ENCODE assay signal across 20 cellular contexts in the genomic region with DNA sequence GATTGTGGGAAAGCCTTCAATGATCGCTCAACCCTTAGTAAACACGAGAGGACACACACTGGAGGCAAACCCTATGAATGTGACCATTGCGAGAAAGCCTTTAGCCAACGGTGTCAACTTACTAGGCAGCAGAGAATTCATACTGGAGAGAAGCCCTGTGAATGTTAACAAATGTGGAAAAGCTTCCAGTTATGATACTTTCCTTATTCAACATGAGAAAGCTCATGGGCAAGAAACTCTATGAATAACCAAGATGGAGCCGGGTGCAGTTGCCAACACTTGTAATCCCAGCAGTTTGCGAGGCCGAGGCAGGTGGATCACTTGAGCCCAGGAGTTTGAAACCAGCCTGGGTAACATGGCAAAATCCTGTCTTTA. TPM values are rescaled to one million over a fixed set of nuclear protein-coding genes. Genes with fewer than 3 reads are reported as not detected.
A peak's percentile ranks its signal among the peaks of the same experiment; 100 is the strongest.
DNase-seq lines count a peak whose midpoint lies in the region; ATAC-seq and TF ChIP-seq lines count a peak whose summit lies in the region.
"Had no signal": no experiment of that assay in that cellular context is flagged by ENCODE, and none has a peak within 500 bp of the region (broad histone marks: within the 10 kb centered on the region; RNA-seq: fewer than 3 reads in every experiment).

No MANE protein-coding gene starts in this region.

- peaks cover 17% of the 10 kb centered on the region for H3K9me3 Mint-ChIP-seq in CD8-positive, alpha-beta T cell

- H3K27me3 Mint-ChIP-seq in CD8-positive, alpha-beta T cell (ENCODE audit: low read depth) = no peaks in the 10 kb centered on the region
- H3K27me3 Mint-ChIP-seq: activated naive CD8-positive, alpha-beta T cell treated with anti-CD3 and anti-CD28 coated beads for 36 hours; naive B cell had no signal

- H3K36me3 Mint-ChIP-seq in CD8-positive, alpha-beta T cell = peaks cover 72% of the 10 kb centered on the region

- DNase-seq in CD8-positive, alpha-beta T cell = no peak
- DNase-seq in PC-3 = no peak
- no peak for DNase-seq in psoas muscle
- DNase-seq in foreskin fibroblast = no peak
- DNase-seq in NK-92 treated with Interleukin-12 subunit alpha and Interleukin-12 subunit beta, amount 100 ng/mL, for 24 hours (lab: John Stamatoyannopoulos, UW) = no peak
- no peak for DNase-seq in stimulated activated CD4-positive, alpha-beta T cell treated with anti-CD3 and anti-CD28 coated beads, Interleukin-2, amount 100 ng/mL, for 24 hours
- DNase-seq: activated naive CD8-positive, alpha-beta T cell treated with anti-CD3 and anti-CD28 coated beads for 36 hours; immature natural killer cell; naive B cell; NCI-H1436 treated with DMSO at 0.1 percent for 48 hours; NCI-H748 treated with DMSO at 0.1 percent for 48 hours; ovary; SHP77 treated with DMSO at 0.1 percent for 48 hours; sigmoid colon; stimulated activated naive CD4-positive, alpha-beta T cell treated with Interleukin-2 at 50 U/mL for 16 hours; transverse colon had no signal

- no peak overlapping the region for H3K4me2 ChIP-seq in PC-3 (ENCODE audit: low read length)

- POLR2A ChIA-PET in CD8-positive, alpha-beta T cell (lab: Charles Lee) = interaction anchor here (1.5 kb wide), 1 partner anchor 80 kb away, joined by 5 read pairs; the partner anchor contains the start of gene ZNF274
- POLR2A ChIA-PET in PC-3 (lab: Charles Lee; ENCODE audit: unreplicated experiment) = no interaction called here

- H3K79me2 ChIP-seq in PC-3 (ENCODE audit: low read length) = no peaks in the 10 kb centered on the region

- BruUV-seq in PC-3 (replicated peaks; lab: Mats Ljungman, UMichigan) = TSS peak; percentile 23

- peak overlapping the region; percentile 24 for H3K4me3 ChIP-seq in CD8-positive, alpha-beta T cell (ENCODE audit: low read depth, low read length)
- H3K4me3 ChIP-seq in PC-3 (ENCODE audit: low read length) (peak overlapping the region; percentile 29; the same call in 1 of the 2 replicates), iPS-18a (ENCODE audit: low read length) (peak overlapping the region; percentile 31), skeletal muscle tissue (ENCODE audit: low read length in 3 of 3) (peak overlapping the region; percentile 42 to 60 (median 58)), psoas muscle (no peak overlapping the region), foreskin fibroblast (ENCODE audit: low read depth in 1 of 2, low read length in 2 of 2) (no peak overlapping the region)
- H3K4me3 ChIP-seq: HAP-1, lung, ovary, sigmoid colon, transverse colon had no signal

- TF ChIP-seq CTCF in CD8-positive, alpha-beta T cell (IDR thresholded peaks at IDR 0.05) = no peak
- TF ChIP-seq CTCF in PC-3 (conservative IDR thresholded peaks at IDR 0.05; ENCODE audit: low read depth, low read length) (no peak), psoas muscle (IDR thresholded peaks at IDR 0.05) (no peak), foreskin fibroblast (IDR thresholded peaks at IDR 0.05; ENCODE audit: low read depth, low read length) (no peak)

- no peaks in the 10 kb centered on the region for H3K4me1 ChIP-seq in CD8-positive, alpha-beta T cell (ENCODE audit: insufficient read depth, low read length)
- no peaks in the 10 kb centered on the region for H3K4me1 ChIP-seq in PC-3 (ENCODE audit: insufficient read depth, low read length)
- no peaks in the 10 kb centered on the region for H3K4me1 ChIP-seq in iPS-18a (ENCODE audit: control insufficient read depth, low read depth, low read length)
- H3K4me1 ChIP-seq in skeletal muscle tissue (ENCODE audit: control insufficient read depth in 3 of 3, insufficient read depth in 3 of 3, low read length in 3 of 3) = no peaks in the 10 kb centered on the region
- H3K4me1 ChIP-seq in psoas muscle = no peaks in the 10 kb centered on the region
- H3K4me1 ChIP-seq: HAP-1, sigmoid colon, transverse colon had no signal

- no peak overlapping the region for H3K27ac ChIP-seq in CD8-positive, alpha-beta T cell (ENCODE audit: low read depth, low read length)
- H3K27ac ChIP-seq in PC-3 (ENCODE audit: low read length) = no peak overlapping the region
- no peak overlapping the region for H3K27ac ChIP-seq in iPS-18a (ENCODE audit: low read length)
- no peak overlapping the region for H3K27ac ChIP-seq in skeletal muscle tissue (ENCODE audit: low read depth, low read length)
- no peak overlapping the region for H3K27ac ChIP-seq in psoas muscle
- H3K27ac ChIP-seq: ovary, sigmoid colon, transverse colon had no signal

- H3F3A ChIP-seq in PC-3 (ENCODE audit: low read length, unreplicated experiment) = no peaks in the 10 kb centered on the region

- intact Hi-C loops in CD8-positive, alpha-beta T cell (cut with DNase I, micrococcal nuclease) = loop anchor here in 1 of 2 experiments (5.0 kb wide), 1 partner anchor 66 kb away; no protein-coding TSS in a partner anchor
- intact Hi-C loops in PC-3 (cut with micrococcal nuclease) (no loop called here), psoas muscle (cut with DNase I) (no loop called here)

- H3K9ac ChIP-seq in PC-3 (ENCODE audit: low read length) = no peak overlapping the region
- no peak overlapping the region for H3K9ac ChIP-seq in iPS-18a (ENCODE audit: low read length)
- no peak overlapping the region for H3K9ac ChIP-seq in skeletal muscle tissue (ENCODE audit: low read depth in 1 of 3, low read length in 3 of 3)

- no peak for ATAC-seq in CD8-positive, alpha-beta T cell
- no peak for ATAC-seq in PC-3
- no peak for ATAC-seq in psoas muscle

- H3K4me3 Mint-ChIP-seq in CD8-positive, alpha-beta T cell = no peak overlapping the region
- H3K4me3 Mint-ChIP-seq: activated naive CD8-positive, alpha-beta T cell treated with anti-CD3 and anti-CD28 coated beads for 36 hours had no signal

- peaks cover 64% of the 10 kb centered on the region for H3K9me3 ChIP-seq in CD8-positive, alpha-beta T cell (ENCODE audit: low read length)
- peaks cover 83% of the 10 kb centered on the region for H3K9me3 ChIP-seq in PC-3 (ENCODE audit: low read length)
- H3K9me3 ChIP-seq in iPS-18a (ENCODE audit: control insufficient read depth, low read depth, low read length) = peaks cover 88% of the 10 kb centered on the region
- H3K9me3 ChIP-seq in skeletal muscle tissue (ENCODE audit: control insufficient read depth in 3 of 3, low read length in 3 of 3) = peaks cover 60 to 69% (median 67%) of the 10 kb centered on the region in 3 donors
- H3K9me3 ChIP-seq in psoas muscle = peaks cover 96% of the 10 kb centered on the region

- WGBS in psoas muscle, 3 donors = 97 to 99% (median 97%) methylated on average over 7 of the region's 7 CpGs

- no peaks in the 10 kb centered on the region for H4K20me1 ChIP-seq in PC-3 (ENCODE audit: low read length)

- H3K27ac Mint-ChIP-seq in CD8-positive, alpha-beta T cell = no peak overlapping the region
- H3K27ac Mint-ChIP-seq: activated naive CD8-positive, alpha-beta T cell treated with anti-CD3 and anti-CD28 coated beads for 36 hours; immature natural killer cell had no signal

- H3K36me3 ChIP-seq in CD8-positive, alpha-beta T cell (ENCODE audit: insufficient read depth, low read length) = peaks cover 29% of the 10 kb centered on the region
- H3K36me3 ChIP-seq in PC-3 (ENCODE audit: low read depth, low read length) = peaks cover 88% of the 10 kb centered on the region
- H3K36me3 ChIP-seq in iPS-18a (ENCODE audit: control insufficient read depth, low read depth, low read length) = peaks cover 53% of the 10 kb centered on the region
- peaks cover 55 to 69% (median 57%) of the 10 kb centered on the region in 3 donors for H3K36me3 ChIP-seq in skeletal muscle tissue (ENCODE audit: control insufficient read depth in 3 of 3, insufficient read depth in 3 of 3, low read length in 3 of 3)
- H3K36me3 ChIP-seq in psoas muscle (ENCODE audit: insufficient read depth in 1 of 2, low read depth in 1 of 2) = peaks cover 29 to 43% of the 10 kb centered on the region in 2 donors
- H3K36me3 ChIP-seq: HAP-1 had no signal

- no peaks in the 10 kb centered on the region for H3K9me2 ChIP-seq in PC-3 (replicated peaks; ENCODE audit: low read length)

- H3K4me1 Mint-ChIP-seq in CD8-positive, alpha-beta T cell (ENCODE audit: low read depth) = no peaks in the 10 kb centered on the region
- H3K4me1 Mint-ChIP-seq: activated naive CD8-positive, alpha-beta T cell treated with anti-CD3 and anti-CD28 coated beads for 36 hours had no signal

- no peak overlapping the region for H2AFZ ChIP-seq in PC-3 (ENCODE audit: low read length)

- no peaks in the 10 kb centered on the region for H3K27me3 ChIP-seq in CD8-positive, alpha-beta T cell (ENCODE audit: insufficient read depth, low read length)
- H3K27me3 ChIP-seq in PC-3 (ENCODE audit: low read length) = no peaks in the 10 kb centered on the region
- H3K27me3 ChIP-seq in iPS-18a (ENCODE audit: control insufficient read depth, insufficient read depth, low read length) = no peaks in the 10 kb centered on the region
- no peaks in the 10 kb centered on the region for H3K27me3 ChIP-seq in skeletal muscle tissue (ENCODE audit: control insufficient read depth in 3 of 3, insufficient read depth in 3 of 3, low read length in 3 of 3)
- no peaks in the 10 kb centered on the region for H3K27me3 ChIP-seq in psoas muscle (ENCODE audit: insufficient read depth in 3 of 3, low read length in 2 of 3)
- H3K27me3 ChIP-seq: ovary, sigmoid colon, transverse colon had no signal

- CTCF ChIA-PET in CD8-positive, alpha-beta T cell (lab: Charles Lee) = no interaction called here
- CTCF ChIA-PET in PC-3 (lab: Charles Lee) = no interaction called here

RNA-seq across cellular contexts. Expression of gene ZNF8, which starts 15.8 kb away (rescaled TPM):
- 1 to 10 TPM; 9.2 to 9.5 TPM for total RNA-seq in CD8-positive, alpha-beta T cell
- total RNA-seq in PC-3 (2014; rRNA removed) (7.3 and 7.9 TPM in 2 replicates), skeletal muscle tissue (6.3 TPM), psoas muscle (1 to 10 TPM; 1.5 to 2.5 (median 2.0) TPM)
- polyA plus RNA-seq in psoas muscle = 1 to 10 TPM in 1 of 3 donors, under 1 TPM in 2; 0.35 to 1.3 (median 0.86) TPM

RNA-seq across cellular contexts. Expression of gene ZNF544, which starts 34.2 kb away (rescaled TPM):
- total RNA-seq in CD8-positive, alpha-beta T cell = 10 to 100 TPM in 1 of 2 experiments, 1 to 10 TPM in 1; 9.5 to 12.5 TPM
- 73.7 and 115 TPM in 2 replicates for total RNA-seq in PC-3 (2014; rRNA removed)
- 26.1 TPM for total RNA-seq in skeletal muscle tissue
- total RNA-seq in psoas muscle = 10 to 100 TPM in 1 of 4 donors, 1 to 10 TPM in 3; 2.4 to 15.3 (median 5.1) TPM
- polyA plus RNA-seq in psoas muscle = 1 to 10 TPM; 3.8 to 8.1 (median 7.8) TPM

RNA-seq across cellular contexts. Expression of gene ERVK3-1, which starts 42.3 kb away (rescaled TPM):
- 100 to 1,000 TPM; 174 to 182 TPM for total RNA-seq in CD8-positive, alpha-beta T cell
- total RNA-seq in PC-3 (2014; rRNA removed) (104 and 116 TPM in 2 replicates), skeletal muscle tissue (14.1 TPM), psoas muscle (10 to 100 TPM; 13.9 to 33.3 (median 16.4) TPM)
- 10 to 100 TPM; 29.5 to 81.0 (median 77.4) TPM for polyA plus RNA-seq in psoas muscle

Comparison
In these comparisons a context has a peak if more than half of its experiments do, and no peak if none do; other contexts are left out.
1. H3K4me3 ChIP-seq: peak in CD8-positive, alpha-beta T cell (single experiment), PC-3 (single experiment), iPS-18a (single experiment) and skeletal muscle tissue (3 of 3); none in psoas muscle (single experiment) and foreskin fibroblast (0 of 2).